Comparison of ENCODE assay signal across 17 cellular contexts in the genomic region with DNA sequence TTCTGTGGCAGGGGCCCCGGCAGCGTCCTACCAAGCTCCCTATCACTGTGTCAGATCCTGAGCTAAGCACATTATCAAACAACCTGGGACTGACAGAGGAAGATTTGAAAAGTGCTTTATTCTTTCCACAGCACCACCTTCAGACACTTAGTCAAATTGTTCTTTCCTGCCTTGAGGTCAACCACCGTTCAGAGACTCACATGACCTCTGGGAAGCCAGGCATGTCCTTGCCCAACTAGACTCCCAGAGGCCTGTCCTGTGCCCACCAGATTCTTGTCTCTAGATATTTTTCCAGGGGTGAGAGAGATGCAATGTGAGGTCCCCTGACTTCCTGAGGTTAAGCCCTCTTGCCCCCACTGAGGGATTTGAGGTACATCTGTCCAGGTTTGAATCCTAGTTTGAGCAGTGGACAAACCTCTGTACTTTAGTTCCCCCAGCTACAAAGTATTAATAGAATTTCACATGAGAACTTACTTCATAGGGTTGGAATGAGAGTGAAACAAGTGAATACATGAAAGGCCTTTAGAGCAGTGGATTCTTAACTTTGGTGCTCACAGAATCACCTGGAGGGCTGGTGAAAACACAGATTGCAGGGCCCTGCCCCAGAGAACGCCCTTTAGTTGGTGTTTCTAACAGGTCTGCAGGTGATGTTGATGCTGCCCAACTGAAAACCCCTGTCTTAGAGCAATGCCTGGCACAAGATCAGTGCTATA.
DNase-seq lines count a peak whose midpoint lies in the region; TF ChIP-seq lines count a peak whose summit lies in the region.
"Had no signal": no experiment of that assay in that cellular context is flagged by ENCODE, and none has a peak within 500 bp of the region (broad histone marks: within the 10 kb centered on the region; RNA-seq: fewer than 3 reads in every experiment).

No MANE protein-coding gene starts in this region.

- H3K9me3 Mint-ChIP-seq in activated CD4-positive, alpha-beta T cell treated with anti-CD3 and anti-CD28 coated beads, Interleukin-2, amount 10 ng/mL, durations not matched to agents 24 days and 14 days: no peaks in the 10 kb centered on the region
- H3K9me3 Mint-ChIP-seq in activated T-helper 2 cell treated with anti-CD3 and anti-CD28 coated beads, Interferon-gamma antibody, Interleukin-2, Interleukin-4, amounts not matched to agents 10 μg/mL and 5 μg/mL and 100 μg/mL, durations not matched to agents 14 hours and 24 hours and 36 hours: no peaks in the 10 kb centered on the region
- no peaks in the 10 kb centered on the region for H3K9me3 Mint-ChIP-seq in nephron progenitor cell
- H3K9me3 Mint-ChIP-seq: activated CD8-positive, alpha-beta T cell treated with anti-CD3 and anti-CD28 coated beads for 36 hours; activated naive CD4-positive, alpha-beta T cell treated with anti-CD3 and anti-CD28 coated beads, Interleukin-2, amount 10 ng/mL, durations not matched to agents 7 days and 5 days; neural crest cell had no signal

- peak; percentile 62 for DNase-seq in activated CD4-positive, alpha-beta T cell treated with anti-CD3 and anti-CD28 coated beads, Interleukin-2, amount 10 ng/mL, durations not matched to agents 24 days and 14 days
- DNase-seq in activated CD4-positive, alpha-beta T cell treated with anti-CD3 and anti-CD28 coated beads, Interleukin-2, amount 50 U/mL, for 4 hours: no peak
- peak; percentile 21 for DNase-seq in KBM-7
- no peak for DNase-seq in activated T-helper 2 cell treated with anti-CD3 and anti-CD28 coated beads, Interferon-gamma antibody, Interleukin-2, Interleukin-4, amounts not matched to agents 10 μg/mL and 5 μg/mL and 100 μg/mL, durations not matched to agents 14 hours and 24 hours and 36 hours (ENCODE audit: low spot score)
- DNase-seq in nephron progenitor cell: no peak
- no peak for DNase-seq in HEK293T (ENCODE audit: extremely low spot score)
- no peak for DNase-seq in DMS153 treated with DMSO at 0.1 percent for 48 hours (lab: John Stamatoyannopoulos, UW; ENCODE audit: unreplicated experiment)
- no peak for DNase-seq in NCI-H2227 treated with DMSO at 0.1 percent for 48 hours (lab: John Stamatoyannopoulos, UW)
- DNase-seq: activated CD8-positive, alpha-beta T cell treated with anti-CD3 and anti-CD28 coated beads for 36 hours; activated naive CD4-positive, alpha-beta T cell treated with anti-CD3 and anti-CD28 coated beads, Interleukin-2, amount 10 ng/mL, durations not matched to agents 7 days and 5 days; erythroblast; GOT3; KG1; left lung; NCI-H526; stomach had no signal

- no peak overlapping the region for H3K4me3 Mint-ChIP-seq in activated CD4-positive, alpha-beta T cell treated with anti-CD3 and anti-CD28 coated beads, Interleukin-2, amount 10 ng/mL, durations not matched to agents 24 days and 14 days
- peak overlapping the region; percentile 58 for H3K4me3 Mint-ChIP-seq in activated T-helper 2 cell treated with anti-CD3 and anti-CD28 coated beads, Interferon-gamma antibody, Interleukin-2, Interleukin-4, amounts not matched to agents 10 μg/mL and 5 μg/mL and 100 μg/mL, durations not matched to agents 14 hours and 24 hours and 36 hours (ENCODE audit: low read depth)
- peak overlapping the region; percentile 14 for H3K4me3 Mint-ChIP-seq in nephron progenitor cell
- H3K4me3 Mint-ChIP-seq: activated CD8-positive, alpha-beta T cell treated with anti-CD3 and anti-CD28 coated beads for 36 hours; activated naive CD4-positive, alpha-beta T cell treated with anti-CD3 and anti-CD28 coated beads, Interleukin-2, amount 10 ng/mL, durations not matched to agents 7 days and 5 days; neural crest cell had no signal

- no peaks in the 10 kb centered on the region for H3K27me3 Mint-ChIP-seq in activated CD4-positive, alpha-beta T cell treated with anti-CD3 and anti-CD28 coated beads, Interleukin-2, amount 10 ng/mL, durations not matched to agents 24 days and 14 days
- no peaks in the 10 kb centered on the region for H3K27me3 Mint-ChIP-seq in activated T-helper 2 cell treated with anti-CD3 and anti-CD28 coated beads, Interferon-gamma antibody, Interleukin-2, Interleukin-4, amounts not matched to agents 10 μg/mL and 5 μg/mL and 100 μg/mL, durations not matched to agents 14 hours and 24 hours and 36 hours (ENCODE audit: low read depth)
- H3K27me3 Mint-ChIP-seq in nephron progenitor cell (ENCODE audit: low read depth, poor library complexity): peaks cover 18% of the 10 kb centered on the region
- H3K27me3 Mint-ChIP-seq: activated CD8-positive, alpha-beta T cell treated with anti-CD3 and anti-CD28 coated beads for 36 hours; activated naive CD4-positive, alpha-beta T cell treated with anti-CD3 and anti-CD28 coated beads, Interleukin-2, amount 10 ng/mL, durations not matched to agents 7 days and 5 days had no signal

- peak overlapping the region; percentile 85 for H3K27ac Mint-ChIP-seq in activated CD4-positive, alpha-beta T cell treated with anti-CD3 and anti-CD28 coated beads, Interleukin-2, amount 10 ng/mL, durations not matched to agents 24 days and 14 days
- peak overlapping the region; percentile 85 for H3K27ac Mint-ChIP-seq in activated T-helper 2 cell treated with anti-CD3 and anti-CD28 coated beads, Interferon-gamma antibody, Interleukin-2, Interleukin-4, amounts not matched to agents 10 μg/mL and 5 μg/mL and 100 μg/mL, durations not matched to agents 14 hours and 24 hours and 36 hours
- peak overlapping the region; percentile 76 for H3K27ac Mint-ChIP-seq in nephron progenitor cell
- H3K27ac Mint-ChIP-seq: activated CD8-positive, alpha-beta T cell treated with anti-CD3 and anti-CD28 coated beads for 36 hours had no signal

- peaks cover 48% of the 10 kb centered on the region for H3K4me1 Mint-ChIP-seq in activated CD4-positive, alpha-beta T cell treated with anti-CD3 and anti-CD28 coated beads, Interleukin-2, amount 10 ng/mL, durations not matched to agents 24 days and 14 days
- H3K4me1 Mint-ChIP-seq in activated T-helper 2 cell treated with anti-CD3 and anti-CD28 coated beads, Interferon-gamma antibody, Interleukin-2, Interleukin-4, amounts not matched to agents 10 μg/mL and 5 μg/mL and 100 μg/mL, durations not matched to agents 14 hours and 24 hours and 36 hours (ENCODE audit: low read depth): peaks cover 63% of the 10 kb centered on the region
- peaks cover 39% of the 10 kb centered on the region for H3K4me1 Mint-ChIP-seq in nephron progenitor cell
- H3K4me1 Mint-ChIP-seq: neural crest cell had no signal

- POLR2A ChIA-PET in HEK293T (lab: Yijun Ruan, JAX): interaction anchor here (0.5 kb wide), 1 partner anchor 1050 kb away, joined by 3 read pairs; no protein-coding TSS in a partner anchor

- TF ChIP-seq CTCF in nephron progenitor cell (IDR thresholded peaks at IDR 0.05): no peak

- no peaks in the 10 kb centered on the region for H3K36me3 Mint-ChIP-seq in activated CD4-positive, alpha-beta T cell treated with anti-CD3 and anti-CD28 coated beads, Interleukin-2, amount 10 ng/mL, durations not matched to agents 24 days and 14 days (ENCODE audit: low read depth)
- H3K36me3 Mint-ChIP-seq in activated T-helper 2 cell treated with anti-CD3 and anti-CD28 coated beads, Interferon-gamma antibody, Interleukin-2, Interleukin-4, amounts not matched to agents 10 μg/mL and 5 μg/mL and 100 μg/mL, durations not matched to agents 14 hours and 24 hours and 36 hours (ENCODE audit: low read depth): no peaks in the 10 kb centered on the region
- no peaks in the 10 kb centered on the region for H3K36me3 Mint-ChIP-seq in nephron progenitor cell (ENCODE audit: low read depth)
- H3K36me3 Mint-ChIP-seq: activated naive CD4-positive, alpha-beta T cell treated with anti-CD3 and anti-CD28 coated beads, Interleukin-2, amount 10 ng/mL, durations not matched to agents 7 days and 5 days had no signal

- intact Hi-C loops in activated CD4-positive, alpha-beta T cell treated with anti-CD3 and anti-CD28 coated beads, Interleukin-2, amount 10 ng/mL, durations not matched to agents 24 days and 14 days (cut with micrococcal nuclease): loop anchor here (10.0 kb wide), 1 partner anchor 179 kb away; a partner anchor contains a TSS
- intact Hi-C loops in activated T-helper 2 cell treated with anti-CD3 and anti-CD28 coated beads, Interferon-gamma antibody, Interleukin-2, Interleukin-4, amounts not matched to agents 10 μg/mL and 5 μg/mL and 100 μg/mL, durations not matched to agents 14 hours and 24 hours and 36 hours (cut with micrococcal nuclease): loop anchor here (10.0 kb wide), 1 partner anchor 179 kb away; a partner anchor contains a TSS

- in situ Hi-C loops in KBM-7 (cut with MboI; ENCODE audit: low pct_unique_long_range_greater_than_20kb, low sequenced_read_pairs): no loop called here

- CTCF ChIA-PET in HEK293T (lab: Yijun Ruan, JAX): no interaction called here

TF ChIP-seq in HEK293T, 16 proteins besides CTCF, POLR2A, EP300 and RAD21:
- TF ChIP-seq ELF4 (IDR thresholded peaks at IDR 0.05) (no peak), ZNF384 (IDR thresholded peaks at IDR 0.05) (no peak), TARDBP (IDR thresholded peaks at IDR 0.05) (no peak), FOXA1 (IDR thresholded peaks at IDR 0.05) (no peak), L3MBTL2 (conservative IDR thresholded peaks at IDR 0.05) (no peak)
- TF ChIP-seq, protein P1, sequence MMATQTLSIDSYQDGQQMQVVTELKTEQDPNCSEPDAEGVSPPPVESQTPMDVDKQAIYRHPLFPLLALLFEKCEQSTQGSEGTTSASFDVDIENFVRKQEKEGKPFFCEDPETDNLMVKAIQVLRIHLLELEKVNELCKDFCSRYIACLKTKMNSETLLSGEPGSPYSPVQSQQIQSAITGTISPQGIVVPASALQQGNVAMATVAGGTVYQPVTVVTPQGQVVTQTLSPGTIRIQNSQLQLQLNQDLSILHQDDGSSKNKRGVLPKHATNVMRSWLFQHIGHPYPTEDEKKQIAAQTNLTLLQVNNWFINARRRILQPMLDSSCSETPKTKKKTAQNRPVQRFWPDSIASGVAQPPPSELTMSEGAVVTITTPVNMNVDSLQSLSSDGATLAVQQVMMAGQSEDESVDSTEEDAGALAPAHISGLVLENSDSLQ (IDR thresholded peaks at IDR 0.05): no peak

Comparison
In these comparisons a context has a peak if more than half of its experiments do, and no peak if none do; other contexts are left out.
1. DNase-seq: peak in activated CD4-positive, alpha-beta T cell treated with anti-CD3 and anti-CD28 coated beads, Interleukin-2, amount 10 ng/mL, durations not matched to agents 24 days and 14 days (single experiment) and KBM-7 (single experiment); none in activated CD4-positive, alpha-beta T cell treated with anti-CD3 and anti-CD28 coated beads, Interleukin-2, amount 50 U/mL, for 4 hours (0 of 2), activated T-helper 2 cell treated with anti-CD3 and anti-CD28 coated beads, Interferon-gamma antibody, Interleukin-2, Interleukin-4, amounts not matched to agents 10 μg/mL and 5 μg/mL and 100 μg/mL, durations not matched to agents 14 hours and 24 hours and 36 hours (single experiment), nephron progenitor cell (single experiment), HEK293T (single experiment), DMS153 treated with DMSO at 0.1 percent for 48 hours (single experiment) and NCI-H2227 treated with DMSO at 0.1 percent for 48 hours (single experiment).
2. Peak in every context shown above with its lines, with median percentiles within 50 percentile points of each other: H3K27ac Mint-ChIP-seq.